In the genomic region with DNA sequence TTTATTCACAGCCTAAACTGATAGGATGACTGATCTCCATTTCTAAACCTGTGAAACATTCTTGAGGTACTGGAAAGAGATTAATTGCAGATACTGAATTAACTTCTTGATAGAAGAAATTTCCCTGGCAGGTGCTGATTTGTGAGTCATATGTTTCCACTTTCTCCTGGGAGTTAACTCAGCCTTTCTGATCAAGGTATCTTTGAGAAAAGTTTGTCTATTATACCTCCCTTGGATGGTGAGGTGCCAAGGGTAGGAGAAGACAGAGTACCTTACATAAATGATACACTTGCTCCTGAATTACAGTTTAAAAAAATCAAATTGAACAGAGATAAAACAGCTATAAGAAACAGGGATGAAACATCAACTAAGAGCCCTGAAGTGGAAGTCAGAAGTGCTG, we compare ENCODE assay signal across 4 cellular contexts.
"Had no signal": no experiment of that assay in that cellular context is flagged by ENCODE, and none has a peak within 500 bp of the region (broad histone marks: within the 10 kb centered on the region; RNA-seq: fewer than 3 reads in every experiment).

No MANE protein-coding gene starts in this region.

- DNase-seq: H9, HCEC 1CT, IMR-90 had no signal

- H3K9me3 Mint-ChIP-seq: GM23338, H9 had no signal

- ATAC-seq: GM23338 had no signal

- H3K27ac Mint-ChIP-seq: GM23338, H9 had no signal

- H3K4me3 Mint-ChIP-seq: GM23338, H9 had no signal

- H3K4me2 ChIP-seq: GM23338 had no signal

- H2AFZ ChIP-seq: GM23338 had no signal

- H3K4me3 ChIP-seq: GM23338 had no signal
